26 cellular contexts compared by ENCODE assay signal in genomic region chr9:23245067-23245466, GRCh38.
"Had no signal": no experiment of that assay in that cellular context is flagged by ENCODE, and none has a peak within 500 bp of the region (broad histone marks: within the 10 kb centered on the region; RNA-seq: fewer than 3 reads in every experiment).

No MANE protein-coding gene starts in this region.

- H3K27ac ChIP-seq: stomach, suprapubic skin, testis, thoracic aorta, thyroid gland, tibial artery, tibial nerve, transverse colon, upper lobe of left lung, upper lobe of right lung, uterus, vagina had no signal

- H3K36me3 ChIP-seq: stomach, suprapubic skin, thoracic aorta, thyroid gland, tibial artery, tibial nerve, transverse colon, upper lobe of left lung, upper lobe of right lung, uterus, vagina had no signal

- ATAC-seq: stimulated activated effector memory CD8-positive, alpha-beta T cell treated with anti-CD3 and anti-CD28 coated beads, Interleukin-12 subunit alpha, Interleukin-12 subunit beta, amount 100 ng/mL, for 72 hours; stimulated activated naive B cell treated with anti-CD40 and anti-IgM and Interleukin-4, amounts not matched to agents 10 μg/mL and 1 μg/mL and 100 μg/mL, for 72 hours; stimulated activated naive CD8-positive, alpha-beta T cell treated with anti-CD3 and anti-CD28 coated beads, Interleukin-15, amount 100 ng/mL, for 72 hours; stimulated activated naive CD8-positive, alpha-beta T cell treated with anti-CD3 and anti-CD28 coated beads, Interleukin-15, Interleukin-2, amounts not matched to agents 100 U/mL and 50 U/mL, for 24 hours; upper lobe of right lung had no signal

- H3K4me3 ChIP-seq: stomach, suprapubic skin, testis, thoracic aorta, thyroid gland, tibial artery, tibial nerve, transverse colon, upper lobe of left lung, upper lobe of right lung, uterus, vagina had no signal

- H3K27me3 ChIP-seq: stomach, suprapubic skin, testis, thyroid gland, tibial artery, tibial nerve, transverse colon, upper lobe of left lung, upper lobe of right lung, uterus, vagina had no signal

- H3K9me3 ChIP-seq: suprapubic skin, testis, thoracic aorta, thyroid gland, tibial artery, upper lobe of left lung, upper lobe of right lung, uterus, vagina had no signal

- FAIRE-seq: urothelium cell line had no signal

- H3K4me1 ChIP-seq: stomach, suprapubic skin, testis, thyroid gland, tibial artery, tibial nerve, transverse colon, upper lobe of left lung, upper lobe of right lung, uterus, vagina had no signal

- DNase-seq: stimulated activated CD4-positive, alpha-beta T cell treated with anti-CD3 and anti-CD28 coated beads, Interleukin-2, amount 100 ng/mL, for 48 hours; stimulated activated CD4-positive, alpha-beta T cell treated with anti-CD3 and anti-CD28 coated beads, Interleukin-4, amount 100 ng/mL, for 1 hour; stimulated activated CD4-positive, alpha-beta T cell treated with anti-CD3 and anti-CD28 coated beads, Interleukin-4, amount 100 ng/mL, for 24 hours; stimulated activated CD4-positive, alpha-beta T cell treated with anti-CD3 and anti-CD28 coated beads, Interleukin-4, amount 100 ng/mL, for 4 hours; stimulated activated CD8-positive, alpha-beta memory T cell treated with anti-CD3 and anti-CD28 coated beads, Interleukin-4, amount 100 ng/mL, for 48 hours; stimulated activated naive B cell treated with anti-CD40 and anti-IgM and Interleukin-4, amounts not matched to agents 10 μg/mL and 1 μg/mL and 100 μg/mL, for 72 hours; stimulated activated naive CD4-positive, alpha-beta T cell; stimulated activated naive CD4-positive, alpha-beta T cell treated with Interleukin-2 at 50 U/mL for 16 hours; stimulated activated naive CD8-positive, alpha-beta T cell treated with anti-CD3 and anti-CD28 coated beads, Interleukin-15, amount 100 ng/mL, for 72 hours; stimulated activated naive CD8-positive, alpha-beta T cell treated with anti-CD3 and anti-CD28 coated beads, Interleukin-15, Interleukin-2, amounts not matched to agents 100 U/mL and 50 U/mL, for 24 hours; stomach; substantia nigra; testis; thyroid gland; tibial artery; transverse colon; trophoblast cell; upper lobe of left lung; upper lobe of right lung; uterus had no signal
